ENCODE assay signal across 1 cellular context in genomic region chr21:17795084-17796036, GRCh38.
TF ChIP-seq lines count a peak whose summit lies in the region.

No MANE protein-coding gene starts in this region.

TF ChIP-seq in SK-N-SH, 30 proteins besides CTCF, POLR2A, EP300 and RAD21 (continued from another document):
- TF ChIP-seq CHD2 (IDR thresholded peaks at IDR 0.05; ENCODE audit: low read length, partially characterized antibody) (no peak), ZBTB33 (IDR thresholded peaks at IDR 0.05; ENCODE audit: borderline replicate concordance, low read depth) (no peak)
